Comparison of ENCODE assay signal across 9 cellular contexts in genomic region chr3:157436583-157437300, GRCh38. TPM values are rescaled to one million over a fixed set of nuclear protein-coding genes. Genes with fewer than 3 reads are reported as not detected.
DNase-seq lines count a peak whose midpoint lies in the region; ATAC-seq and TF ChIP-seq lines count a peak whose summit lies in the region.
"Had no signal": no experiment of that assay in that cellular context is flagged by ENCODE, and none has a peak within 500 bp of the region (broad histone marks: within the 10 kb centered on the region; RNA-seq: fewer than 3 reads in every experiment).

TSS of gene PTX3 (plus strand) at chr3:157436850. CDS start at chr3:157436934, 84 bp downstream.

- TF ChIP-seq CTCF in Panc1 (IDR thresholded peaks at IDR 0.05) (no peak), suprapubic skin (IDR thresholded peaks at IDR 0.05) (no peak)

- in situ Hi-C loops in Panc1 (cut with HindIII; ENCODE audit: low pct_unique_long_range_greater_than_20kb, low sequenced_read_pairs) = no loop called here

- no peak for TF ChIP-seq EP300 in suprapubic skin (IDR thresholded peaks at IDR 0.05)

- POLR2A ChIA-PET in Panc1 (lab: Charles Lee) = no interaction called here

- intact Hi-C loops in Panc1 (cut with micrococcal nuclease; ENCODE audit: unreplicated experiment) = no loop called here

- no peaks in the 10 kb centered on the region for H3K9me3 ChIP-seq in Panc1 (ENCODE audit: control insufficient read depth, insufficient read depth, low read depth, low read length)
- no peaks in the 10 kb centered on the region for H3K9me3 ChIP-seq in suprapubic skin

- H3K36me3 ChIP-seq in Panc1 (ENCODE audit: control insufficient read depth, insufficient read depth, low read length) (no peaks in the 10 kb centered on the region), suprapubic skin (no peaks in the 10 kb centered on the region)

- no peak for TF ChIP-seq POLR2A in suprapubic skin (IDR thresholded peaks at IDR 0.05)

- 8% methylated on average over 17 of the region's 17 CpGs for whole genome bisulfite sequencing in suprapubic skin

- BruUV-seq in Panc1 (replicated peaks; lab: Mats Ljungman, UMichigan) = no TSS peak

- DNase-seq in NCI-H748 (lab: John Stamatoyannopoulos, UW; ENCODE audit: unreplicated experiment) = peak; percentile 1
- no peak for DNase-seq in NCI-H748 treated with DMSO at 0.1 percent for 48 hours (lab: John Stamatoyannopoulos, UW)
- DNase-seq in Panc1 (ENCODE audit: low read depth, low spot score) = no peak
- peak; percentile 70 to 88 for DNase-seq in dermis microvascular lymphatic vessel endothelial cell (ENCODE audit: low read depth in 2 of 2)
- peak; percentile 86 to 95 for DNase-seq in lung microvascular endothelial cell (ENCODE audit: low read depth in 2 of 2)
- peak in 1 of 2 donors; percentile 72 for DNase-seq in suprapubic skin (ENCODE audit: low spot score in 2 of 2)
- DNase-seq in NCI-H1417 treated with DMSO at 0.1 percent for 48 hours (lab: John Stamatoyannopoulos, UW) = no peak

- H3K27me3 ChIP-seq in Panc1 (ENCODE audit: control insufficient read depth, insufficient read depth, low read length) (peaks cover 18% of the 10 kb centered on the region), suprapubic skin (peaks cover 9% of the 10 kb centered on the region)

- H3K4me3 ChIP-seq in Panc1 (ENCODE audit: low read depth in 2 of 2, low read length in 2 of 2) = peak within 1 kb of the TSS; percentile 47 to 73
- peak within 1 kb of the TSS; percentile 71 for H3K4me3 ChIP-seq in suprapubic skin

- CTCF ChIA-PET in Panc1 (lab: Charles Lee) = no interaction called here

- H3K4me1 ChIP-seq in Panc1 (ENCODE audit: control insufficient read depth, insufficient read depth, low read length) (peaks cover 6% of the 10 kb centered on the region), suprapubic skin (peaks cover 24% of the 10 kb centered on the region)

- H3K27ac ChIP-seq in Panc1 (ENCODE audit: low read length) (no peak within 1 kb of the TSS), suprapubic skin (peak within 1 kb of the TSS; percentile 29)

- ATAC-seq in Panc1 (peak; percentile 50), GM18873 (IDR thresholded peaks at IDR 0.05; ENCODE audit: low FRiP score, unreplicated experiment) (no peak)

RNA-seq across cellular contexts. Expression of gene PTX3, which starts in this region (rescaled TPM):
- total RNA-seq in Panc1 (2021; ENCODE audit: unreplicated experiment) (2.1 TPM), dermis microvascular lymphatic vessel endothelial cell (219 and 387 TPM in 2 replicates), lung microvascular endothelial cell (185 and 311 TPM in 2 replicates), suprapubic skin (10 to 100 TPM in 1 of 4 donors, 1 to 10 TPM in 3; 1.2 to 22.4 (median 2.2) TPM)
- 1.7 TPM for polyA plus RNA-seq in Panc1 (2012; ENCODE audit: insufficient read length)
- polyA plus RNA-seq: CD4-positive, CD25-positive, alpha-beta regulatory T cell had no signal

Comparison
In these comparisons a context has a peak if more than half of its experiments do, and no peak if none do; other contexts are left out.
1. DNase-seq: peak in NCI-H748 (single experiment), dermis microvascular lymphatic vessel endothelial cell (2 of 2) and lung microvascular endothelial cell (2 of 2); none in NCI-H748 treated with DMSO at 0.1 percent for 48 hours (single experiment), Panc1 (single experiment) and NCI-H1417 treated with DMSO at 0.1 percent for 48 hours (single experiment).